ENCODE assay signal across 1 cellular context in the genomic region with DNA sequence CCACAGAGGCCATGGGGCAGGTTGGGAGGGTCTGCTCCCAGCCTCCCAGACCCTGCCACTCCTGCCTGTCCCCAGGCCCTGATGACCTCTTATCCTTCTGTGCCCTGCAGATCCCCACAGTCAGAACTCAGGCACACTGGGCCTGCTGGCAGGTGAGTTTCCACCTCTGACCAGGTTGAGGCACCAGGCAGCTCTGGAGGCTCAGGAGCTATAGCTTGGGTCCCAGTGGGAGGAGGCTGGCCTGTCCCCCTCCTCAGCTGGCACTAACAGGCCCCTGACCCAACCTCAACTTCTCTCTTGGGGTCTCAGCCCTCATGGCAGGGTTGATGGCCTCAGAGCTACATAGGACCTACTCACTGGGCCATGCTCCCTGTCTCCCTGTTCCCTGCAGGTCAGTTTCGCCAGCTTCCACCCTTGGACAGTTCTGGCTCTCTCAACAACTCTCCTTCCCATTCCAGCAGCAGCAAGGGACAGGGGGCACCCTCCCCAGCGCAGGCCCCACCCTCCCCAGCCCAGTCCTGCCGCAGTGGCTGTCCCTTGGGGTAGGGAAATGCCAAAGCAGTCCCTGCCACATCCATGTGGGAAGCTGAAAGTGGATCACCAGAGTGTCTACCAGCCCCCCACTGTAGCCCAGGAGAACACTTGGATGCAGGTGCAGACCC.
TF ChIP-seq lines count a peak whose summit lies in the region.

No MANE protein-coding gene starts in this region.

TF ChIP-seq in liver, 16 proteins besides CTCF, POLR2A, EP300 and RAD21 (continued from another document):
- TF ChIP-seq, protein P1, sequence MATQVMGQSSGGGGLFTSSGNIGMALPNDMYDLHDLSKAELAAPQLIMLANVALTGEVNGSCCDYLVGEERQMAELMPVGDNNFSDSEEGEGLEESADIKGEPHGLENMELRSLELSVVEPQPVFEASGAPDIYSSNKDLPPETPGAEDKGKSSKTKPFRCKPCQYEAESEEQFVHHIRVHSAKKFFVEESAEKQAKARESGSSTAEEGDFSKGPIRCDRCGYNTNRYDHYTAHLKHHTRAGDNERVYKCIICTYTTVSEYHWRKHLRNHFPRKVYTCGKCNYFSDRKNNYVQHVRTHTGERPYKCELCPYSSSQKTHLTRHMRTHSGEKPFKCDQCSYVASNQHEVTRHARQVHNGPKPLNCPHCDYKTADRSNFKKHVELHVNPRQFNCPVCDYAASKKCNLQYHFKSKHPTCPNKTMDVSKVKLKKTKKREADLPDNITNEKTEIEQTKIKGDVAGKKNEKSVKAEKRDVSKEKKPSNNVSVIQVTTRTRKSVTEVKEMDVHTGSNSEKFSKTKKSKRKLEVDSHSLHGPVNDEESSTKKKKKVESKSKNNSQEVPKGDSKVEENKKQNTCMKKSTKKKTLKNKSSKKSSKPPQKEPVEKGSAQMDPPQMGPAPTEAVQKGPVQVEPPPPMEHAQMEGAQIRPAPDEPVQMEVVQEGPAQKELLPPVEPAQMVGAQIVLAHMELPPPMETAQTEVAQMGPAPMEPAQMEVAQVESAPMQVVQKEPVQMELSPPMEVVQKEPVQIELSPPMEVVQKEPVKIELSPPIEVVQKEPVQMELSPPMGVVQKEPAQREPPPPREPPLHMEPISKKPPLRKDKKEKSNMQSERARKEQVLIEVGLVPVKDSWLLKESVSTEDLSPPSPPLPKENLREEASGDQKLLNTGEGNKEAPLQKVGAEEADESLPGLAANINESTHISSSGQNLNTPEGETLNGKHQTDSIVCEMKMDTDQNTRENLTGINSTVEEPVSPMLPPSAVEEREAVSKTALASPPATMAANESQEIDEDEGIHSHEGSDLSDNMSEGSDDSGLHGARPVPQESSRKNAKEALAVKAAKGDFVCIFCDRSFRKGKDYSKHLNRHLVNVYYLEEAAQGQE (IDR thresholded peaks at IDR 0.05) = no peak
